8 cellular contexts compared by ENCODE assay signal in genomic region chr3:18444597-18445420, GRCh38. TPM values are rescaled to one million over a fixed set of nuclear protein-coding genes. Genes with fewer than 3 reads are reported as not detected.
DNase-seq lines count a peak whose midpoint lies in the region; ATAC-seq and TF ChIP-seq lines count a peak whose summit lies in the region.

No MANE protein-coding gene starts in this region.

- no peaks in the 10 kb centered on the region for H4K20me1 ChIP-seq in OCI-LY1 (ENCODE audit: insufficient read depth, low read length)

- H3K4me2 ChIP-seq in OCI-LY1 (ENCODE audit: low read length) = peak overlapping the region; percentile 68

- DNase-seq in AG08396 (ENCODE audit: low spot score) = peak; percentile 91
- peak; percentile 83 to 84 for DNase-seq in activated T-cell treated with anti-CD3 and anti-CD28 coated beads, Interleukin-2, amount 50 U/mL, for 48 hours
- DNase-seq in fibroblast of mammary gland (ENCODE audit: low read depth) = peak; percentile 22
- DNase-seq in neural crest cell (ENCODE audit: low read depth, low spot score) = peak; percentile 70
- DNase-seq in testis = peak; percentile 50

- TF ChIP-seq POLR2A in testis (IDR thresholded peaks at IDR 0.05) = no peak

- no peaks in the 10 kb centered on the region for H3K36me3 Mint-ChIP-seq in neural crest cell (ENCODE audit: low read depth)

- H3K4me1 ChIP-seq in OCI-LY1 (ENCODE audit: insufficient read depth, low read length, severe bottlenecking) = peaks cover 18% of the 10 kb centered on the region
- H3K4me1 ChIP-seq in testis = peaks cover 13% of the 10 kb centered on the region

- H2AFZ ChIP-seq in OCI-LY1 (ENCODE audit: low read length) = no peak overlapping the region

- peaks cover 2% of the 10 kb centered on the region; the same call in 1 of the 2 replicates for H3K9me3 ChIP-seq in OCI-LY1 (ENCODE audit: low read length)
- H3K9me3 ChIP-seq in testis = no peaks in the 10 kb centered on the region

- 0 to 1% methylated on average over 22 to 79 of the region's 116 CpGs for whole genome bisulfite sequencing in testis, 2 donors

- no peaks in the 10 kb centered on the region; the same call in 1 of the 2 replicates for H3K79me2 ChIP-seq in OCI-LY1 (ENCODE audit: insufficient read depth, low read length)

- peak overlapping the region; percentile 65 for H3K4me3 ChIP-seq in OCI-LY1 (ENCODE audit: low read depth, low read length, poor library complexity, severe bottlenecking)
- H3K4me3 ChIP-seq in fibroblast of mammary gland (ENCODE audit: control insufficient read depth, low read depth, low read length) = peak overlapping the region; percentile 9
- H3K4me3 ChIP-seq in testis = peak overlapping the region; percentile 48 to 65

- TF ChIP-seq CTCF in OCI-LY1 (IDR thresholded peaks at IDR 0.05; ENCODE audit: low read length) = no peak
- TF ChIP-seq CTCF in fibroblast of mammary gland (conservative IDR thresholded peaks at IDR 0.05; ENCODE audit: control insufficient read depth, insufficient read depth, low read depth, low read length) = no peak
- peak; percentile 60 for TF ChIP-seq CTCF in neural crest cell (conservative IDR thresholded peaks at IDR 0.05)
- TF ChIP-seq CTCF in testis (IDR thresholded peaks at IDR 0.05) = peak in 2 of 3 experiments; percentile 16 to 52

- H3K9me2 ChIP-seq in OCI-LY1 (ENCODE audit: low read depth, low read length) = no peaks in the 10 kb centered on the region

- intact Hi-C loops in testis (cut with DNase I; ENCODE audit: low total_unique reads) = no loop called here

- H3K9me3 Mint-ChIP-seq in neural crest cell = no peaks in the 10 kb centered on the region

- H3K36me3 ChIP-seq in OCI-LY1 (ENCODE audit: insufficient read depth, low read length) (0 out of 2 replicates have a peak, but pooled peaks cover 4% of the 10 kb centered on the region), testis (ENCODE audit: low read depth, missing control alignments) (no peaks in the 10 kb centered on the region)

- H3K27me3 Mint-ChIP-seq in neural crest cell (ENCODE audit: low read depth) = peaks cover 69% of the 10 kb centered on the region

- H3K27ac Mint-ChIP-seq in neural crest cell (ENCODE audit: unreplicated experiment) = no peak overlapping the region

- H3K4me3 Mint-ChIP-seq in neural crest cell = peak overlapping the region; percentile 91

- H3K4me1 Mint-ChIP-seq in neural crest cell = peaks cover 20% of the 10 kb centered on the region

- no peaks in the 10 kb centered on the region for H3F3A ChIP-seq in OCI-LY1 (ENCODE audit: insufficient read depth, low read length)

- peak; percentile 71 for ATAC-seq in GM18858 (IDR thresholded peaks at IDR 0.05; ENCODE audit: unreplicated experiment)
- peak; percentile 89 for ATAC-seq in HG03139 (IDR thresholded peaks at IDR 0.05; ENCODE audit: unreplicated experiment)

- no peaks in the 10 kb centered on the region for H3K27me3 ChIP-seq in OCI-LY1 (ENCODE audit: insufficient read depth, low read length)
- H3K27me3 ChIP-seq in testis = no peaks in the 10 kb centered on the region

- H3K9ac ChIP-seq in OCI-LY1 (ENCODE audit: low read length) = peak overlapping the region; percentile 62; the same call in 1 of the 2 replicates

- H3K27ac ChIP-seq in OCI-LY1 (ENCODE audit: low read depth, low read length, poor library complexity, severe bottlenecking) (peak overlapping the region; percentile 33), testis (peak overlapping the region; percentile 33 to 65)

RNA-seq across cellular contexts. Expression of gene SATB1, which starts 19.7 kb away (rescaled TPM):
- total RNA-seq in neural crest cell (22.1 and 22.3 TPM in 2 replicates), testis (10 to 100 TPM; 36.1 to 44.4 TPM)
- 12.6 TPM for polyA plus RNA-seq in testis (ENCODE audit: insufficient read depth, low read depth, low replicate concordance)

Comparison
In these comparisons a context has a peak if more than half of its experiments do, and no peak if none do; other contexts are left out.
1. Peak in every context shown above with its lines: DNase-seq, ATAC-seq, H3K4me3 ChIP-seq and H3K27ac ChIP-seq.
2. DNase-seq: peak in every context shown above with its lines; median percentile 91 in AG08396; 84 in activated T-cell treated with anti-CD3 and anti-CD28 coated beads, Interleukin-2, amount 50 U/mL, for 48 hours; 70 in neural crest cell; 50 in testis; 22 in fibroblast of mammary gland.
3. H3K4me3 ChIP-seq: peak in every context shown above with its lines; median percentile 65 in OCI-LY1; 56 in testis; 9 in fibroblast of mammary gland.
4. CTCF ChIP-seq: peak in neural crest cell (single experiment) and testis (2 of 3); none in OCI-LY1 (single experiment) and fibroblast of mammary gland (single experiment).